ENCODE assay signal across 9 cellular contexts in genomic region chr16:52976539-52977167, GRCh38.
DNase-seq lines count a peak whose midpoint lies in the region; ATAC-seq and TF ChIP-seq lines count a peak whose summit lies in the region.
"Had no signal": no experiment of that assay in that cellular context is flagged by ENCODE, and none has a peak within 500 bp of the region (broad histone marks: within the 10 kb centered on the region; RNA-seq: fewer than 3 reads in every experiment).

No MANE protein-coding gene starts in this region.

- RAD21 ChIA-PET in HCT116 (lab: Charles Lee; ENCODE audit: low non-redundant PET in 1 of 2, low total read pairs in 2 of 2, uncharacterized antibody in 2 of 2, unreplicated experiment in 2 of 2) = no interaction called here

- H3K9me3 ChIP-seq in HCT116 (ENCODE audit: control insufficient read depth in 1 of 2, insufficient read depth in 1 of 2, low read depth in 1 of 2, low read length in 2 of 2) = no peaks in the 10 kb centered on the region
- no peaks in the 10 kb centered on the region for H3K9me3 ChIP-seq in iPS DF 6.9 (ENCODE audit: control insufficient read depth, insufficient read depth, low read length)
- H3K9me3 ChIP-seq: pancreas had no signal

- TF ChIP-seq RAD21 in HCT116 (IDR thresholded peaks at IDR 0.05; ENCODE audit: low read depth) = peak; percentile 54

- H3K9ac ChIP-seq in HCT116 (ENCODE audit: low read length) = no peak overlapping the region

- BruUV-seq in HCT116 (replicated peaks; lab: Mats Ljungman, UMichigan) = no TSS peak

- H3K27ac Mint-ChIP-seq in activated naive CD4-positive, alpha-beta T cell treated with anti-CD3 and anti-CD28 coated beads, Interleukin-2, amount 50 U/mL, for 72 hours = no peak overlapping the region

- POLR2A ChIA-PET in HCT116 (lab: Charles Lee) = no interaction called here

- H3K36me3 ChIP-seq in HCT116 (ENCODE audit: control insufficient read depth in 1 of 2, insufficient read depth in 2 of 2, low read length in 2 of 2) (no peaks in the 10 kb centered on the region), iPS DF 6.9 (ENCODE audit: control insufficient read depth, insufficient read depth, low read length) (no peaks in the 10 kb centered on the region)
- H3K36me3 ChIP-seq: pancreas had no signal

- H3K4me3 ChIP-seq in HCT116 (replicated peaks in 1 of 2; ENCODE audit: low read depth in 1 of 2, low read length in 2 of 2) (no peak overlapping the region), iPS DF 6.9 (ENCODE audit: low read length) (no peak overlapping the region)
- H3K4me3 ChIP-seq: pancreas had no signal

- DNase-seq in DMS153 (lab: John Stamatoyannopoulos, UW) = peak; percentile 5
- no peak for DNase-seq in DMS153 treated with DMSO at 0.1 percent for 48 hours (lab: John Stamatoyannopoulos, UW; ENCODE audit: unreplicated experiment)
- DNase-seq in HCT116 (ENCODE audit: low read depth, low spot score) = peak; percentile 7
- peak; percentile 64 for DNase-seq in SK-MEL-5 (ENCODE audit: low read depth, low spot score)
- peak; percentile 25 for DNase-seq in iPS DF 6.9 (ENCODE audit: low read depth, low spot score)
- no peak for DNase-seq in middle frontal gyrus (ENCODE audit: extremely low spot score, low spot score)
- DNase-seq in activated naive CD4-positive, alpha-beta T cell treated with anti-CD3 and anti-CD28 coated beads, Interleukin-2, amount 50 U/mL, for 72 hours (ENCODE audit: low spot score in 2 of 2) = no peak
- DNase-seq in activated CD4-positive, alpha-beta T cell treated with anti-CD3 and anti-CD28 coated beads for 4 hours = no peak
- DNase-seq: pancreas had no signal

- no peak for TF ChIP-seq POLR2A in HCT116 (IDR thresholded peaks at IDR 0.05; ENCODE audit: borderline replicate concordance, extremely low read depth, insufficient read depth, insufficient read length)

- H3K4me2 ChIP-seq in HCT116 (ENCODE audit: low read length) = no peak overlapping the region

- H3K4me1 ChIP-seq in HCT116 (ENCODE audit: control insufficient read depth in 1 of 2, insufficient read depth in 2 of 2, low read length in 2 of 2) (no peaks in the 10 kb centered on the region), iPS DF 6.9 (ENCODE audit: control insufficient read depth, insufficient read depth, low read length) (no peaks in the 10 kb centered on the region)
- H3K4me1 ChIP-seq: pancreas had no signal

- intact Hi-C loops in HCT116 (cut with micrococcal nuclease) = loop anchor here (10.0 kb wide), 1 partner anchor 308 kb away; no protein-coding TSS in a partner anchor

- CTCF ChIA-PET in HCT116 (lab: Charles Lee) = interaction anchor here (0.7 to 1.1 kb wide), 4 partner anchors 9 to 307 kb away, joined by 3 to 5 read pairs (median 4); no protein-coding TSS in a partner anchor

- TF ChIP-seq CTCF in HCT116 (IDR thresholded peaks at IDR 0.05 in 2 of 3, conservative IDR thresholded peaks at IDR 0.05 in 1 of 3; ENCODE audit: borderline replicate concordance in 1 of 3, insufficient read depth in 1 of 3, low read depth in 2 of 3, low read length in 2 of 3) = peak; percentile 15 to 44 (median 33); a peak in 5 of 6 replicates

- peak; percentile 86 for ATAC-seq in HCT116
- no peak for ATAC-seq in activated naive CD4-positive, alpha-beta T cell treated with anti-CD3 and anti-CD28 coated beads, Interleukin-2, amount 50 U/mL, for 72 hours

- H3K36me3 Mint-ChIP-seq in activated naive CD4-positive, alpha-beta T cell treated with anti-CD3 and anti-CD28 coated beads, Interleukin-2, amount 50 U/mL, for 72 hours = peaks cover 0 to 5% of the 10 kb centered on the region in 2 donors

- H3K27ac ChIP-seq in HCT116 (ENCODE audit: low read depth, low read length) (no peak overlapping the region), iPS DF 6.9 (ENCODE audit: low read length) (no peak overlapping the region)
- H3K27ac ChIP-seq: pancreas had no signal

- no peaks in the 10 kb centered on the region for H3K9me3 Mint-ChIP-seq in activated naive CD4-positive, alpha-beta T cell treated with anti-CD3 and anti-CD28 coated beads, Interleukin-2, amount 50 U/mL, for 72 hours

- H2AFZ ChIP-seq in HCT116 (ENCODE audit: low read depth, low read length, poor library complexity, severe bottlenecking) = no peak overlapping the region

- H4K20me1 ChIP-seq in HCT116 (ENCODE audit: insufficient read depth) = no peaks in the 10 kb centered on the region

- in situ Hi-C loops in SK-MEL-5 (cut with HindIII; ENCODE audit: low pct_unique_long_range_greater_than_20kb, low sequenced_read_pairs) = no loop called here

- no peaks in the 10 kb centered on the region for H3K79me2 ChIP-seq in HCT116 (ENCODE audit: insufficient read depth, low read length)

- H3K9me2 ChIP-seq in HCT116 (ENCODE audit: insufficient read depth) = no peaks in the 10 kb centered on the region

- H3K27me3 ChIP-seq in HCT116 (ENCODE audit: insufficient read depth, low read length) (no peaks in the 10 kb centered on the region), iPS DF 6.9 (ENCODE audit: control insufficient read depth, insufficient read depth, low read length) (no peaks in the 10 kb centered on the region)
- H3K27me3 ChIP-seq: pancreas had no signal

TF ChIP-seq in HCT116, 20 proteins besides CTCF, POLR2A, EP300 and RAD21:
- no peak for TF ChIP-seq EZH2phosphoT487 (IDR thresholded peaks at IDR 0.05; ENCODE audit: borderline replicate concordance)
- TF ChIP-seq POLR2AphosphoS5 (IDR thresholded peaks at IDR 0.05; ENCODE audit: low read depth, low read length) = no peak
- TF ChIP-seq SP1 (IDR thresholded peaks at IDR 0.05; ENCODE audit: low read depth) = no peak
- TF ChIP-seq CEBPB (IDR thresholded peaks at IDR 0.05; ENCODE audit: low read depth) = no peak
- no peak for TF ChIP-seq SIN3A (IDR thresholded peaks at IDR 0.05; ENCODE audit: low read depth)
- TF ChIP-seq FOSL1 (IDR thresholded peaks at IDR 0.05; ENCODE audit: low read depth) = no peak
- no peak for TF ChIP-seq YY1 (IDR thresholded peaks at IDR 0.05; ENCODE audit: extremely low read depth, insufficient replicate concordance, low read depth, low read length)
- no peak for TF ChIP-seq ZBTB33 (IDR thresholded peaks at IDR 0.05; ENCODE audit: extremely low read depth, insufficient replicate concordance, low read length)
- no peak for TF ChIP-seq REST (IDR thresholded peaks at IDR 0.05; ENCODE audit: low read depth)
- TF ChIP-seq MAX (IDR thresholded peaks at IDR 0.05) = no peak
- no peak for TF ChIP-seq SRF (IDR thresholded peaks at IDR 0.05; ENCODE audit: low read depth)
- no peak for TF ChIP-seq CBX3 (IDR thresholded peaks at IDR 0.05; ENCODE audit: low read depth)
- TF ChIP-seq EGR1 (IDR thresholded peaks at IDR 0.05; ENCODE audit: low read depth) = no peak
- TF ChIP-seq ELF1 (IDR thresholded peaks at IDR 0.05; ENCODE audit: borderline replicate concordance, low read depth) = no peak

Comparison
In these comparisons a context has a peak if more than half of its experiments do, and no peak if none do; other contexts are left out.
1. DNase-seq: peak in DMS153 (single experiment), HCT116 (single experiment), SK-MEL-5 (single experiment) and iPS DF 6.9 (single experiment); none in DMS153 treated with DMSO at 0.1 percent for 48 hours (single experiment), middle frontal gyrus (single experiment), activated naive CD4-positive, alpha-beta T cell treated with anti-CD3 and anti-CD28 coated beads, Interleukin-2, amount 50 U/mL, for 72 hours (0 of 2) and activated CD4-positive, alpha-beta T cell treated with anti-CD3 and anti-CD28 coated beads for 4 hours (0 of 2).